18 cellular contexts compared by ENCODE assay signal in the genomic region with DNA sequence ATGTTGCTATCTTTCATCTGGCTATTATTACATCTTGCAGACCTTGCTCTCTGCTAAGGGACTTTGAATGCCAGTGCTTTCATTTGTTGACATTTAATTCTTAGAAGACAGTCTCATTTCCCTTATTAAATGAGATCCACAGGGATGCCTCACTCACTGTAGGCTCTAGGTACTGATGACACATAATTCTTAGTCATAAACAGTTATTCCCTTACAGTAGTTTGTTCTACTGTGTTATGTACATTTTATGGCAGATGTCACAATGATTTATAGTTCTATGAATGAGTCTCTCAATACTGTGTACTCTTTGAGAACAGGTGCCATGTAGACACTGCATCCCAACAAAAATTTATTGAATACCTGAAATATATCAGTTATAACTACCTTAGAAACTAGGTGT.
A peak's percentile ranks its signal among the peaks of the same experiment; 100 is the strongest.
DNase-seq lines count a peak whose midpoint lies in the region; FAIRE-seq and TF ChIP-seq lines count a peak whose summit lies in the region.
"Had no signal": no experiment of that assay in that cellular context is flagged by ENCODE, and none has a peak within 500 bp of the region (broad histone marks: within the 10 kb centered on the region; RNA-seq: fewer than 3 reads in every experiment).

No MANE protein-coding gene starts in this region.

- FAIRE-seq in HTR-8/SVneo (lab: Jason Lieb, UNC), result peak; percentile 60
- FAIRE-seq: astrocyte had no signal

- H3K9ac ChIP-seq in neural cell (ENCODE audit: low read length), result no peak overlapping the region

- H3K27ac ChIP-seq in neural cell (ENCODE audit: low read length), result no peak overlapping the region
- H3K27ac ChIP-seq: esophagus squamous epithelium, PC-9 had no signal

- H3K9me3 ChIP-seq in neural cell (ENCODE audit: low read length), result no peaks in the 10 kb centered on the region
- H3K9me3 ChIP-seq: esophagus squamous epithelium had no signal

- H3K36me3 ChIP-seq in neural cell (ENCODE audit: insufficient read depth, low read length), result no peaks in the 10 kb centered on the region
- H3K36me3 ChIP-seq: esophagus squamous epithelium had no signal

- H3K4me2 ChIP-seq in neural cell (ENCODE audit: low read length), result no peak overlapping the region
- H3K4me2 ChIP-seq: PC-9 had no signal

- DNase-seq in EL (peak; percentile 66), HTR-8/SVneo (ENCODE audit: insufficient read length, low spot score) (peak; percentile 23), SHP77 (lab: John Stamatoyannopoulos, UW) (peak; percentile 29 to 53), NCI-H345 (lab: John Stamatoyannopoulos, UW) (no peak), pons (ENCODE audit: low spot score) (no peak), DMS 273 treated with DMSO at 0.1 percent for 48 hours (lab: John Stamatoyannopoulos, UW) (no peak)
- DNase-seq: activated CD4-positive, CD25-positive, alpha-beta regulatory T cell; activated CD8-positive, alpha-beta memory T cell treated with anti-CD3 and anti-CD28 coated beads, Interleukin-2, amount 10 ng/mL, durations not matched to agents 7 days and 5 days; activated naive CD4-positive, alpha-beta T cell; CD4-positive, alpha-beta T cell; esophagus squamous epithelium; NCI-H2227 treated with DMSO at 0.1 percent for 48 hours; posterior cingulate gyrus; stimulated activated CD4-positive, alpha-beta T cell treated with anti-CD3 and anti-CD28 coated beads, Interleukin-12 subunit alpha, Interleukin-12 subunit beta, amount 100 ng/mL, for 4 hours; T-cell had no signal

- no peak overlapping the region for H2AFZ ChIP-seq in neural cell (ENCODE audit: low read depth, low read length)
- H2AFZ ChIP-seq: PC-9 had no signal

- TF ChIP-seq CTCF in neural cell (IDR thresholded peaks at IDR 0.05; ENCODE audit: poor library complexity, severe bottlenecking), result no peak

- no peaks in the 10 kb centered on the region for H3K9me2 ChIP-seq in neural cell (ENCODE audit: insufficient read depth, low read length)

- H3K27me3 ChIP-seq in neural cell (ENCODE audit: insufficient read depth, low read depth, low read length), result no peaks in the 10 kb centered on the region
- H3K27me3 ChIP-seq: esophagus squamous epithelium had no signal

- no peaks in the 10 kb centered on the region for H4K20me1 ChIP-seq in neural cell (ENCODE audit: insufficient read depth)

- H3K4me3 ChIP-seq in neural cell (ENCODE audit: low read length), result no peak overlapping the region
- H3K4me3 ChIP-seq: esophagus squamous epithelium, PC-9 had no signal

- no peaks in the 10 kb centered on the region for H3F3A ChIP-seq in neural cell (ENCODE audit: insufficient read depth, low read length, poor library complexity, severe bottlenecking)

- no peaks in the 10 kb centered on the region for H3K79me2 ChIP-seq in neural cell (replicated peaks; ENCODE audit: insufficient read depth, low read length)

- peak; percentile 28 for TF ChIP-seq EP300 in neural cell (conservative IDR thresholded peaks at IDR 0.05; ENCODE audit: poor library complexity, severe bottlenecking)

- TF ChIP-seq RAD21 in neural cell (conservative IDR thresholded peaks at IDR 0.05), result no peak

TF ChIP-seq in neural cell, 6 proteins besides CTCF, POLR2A, EP300 and RAD21:
- no peak for TF ChIP-seq EZH2 (IDR thresholded peaks at IDR 0.05; ENCODE audit: borderline replicate concordance, insufficient read depth, low read length, poor library complexity, severe bottlenecking)
- TF ChIP-seq, protein P1, sequence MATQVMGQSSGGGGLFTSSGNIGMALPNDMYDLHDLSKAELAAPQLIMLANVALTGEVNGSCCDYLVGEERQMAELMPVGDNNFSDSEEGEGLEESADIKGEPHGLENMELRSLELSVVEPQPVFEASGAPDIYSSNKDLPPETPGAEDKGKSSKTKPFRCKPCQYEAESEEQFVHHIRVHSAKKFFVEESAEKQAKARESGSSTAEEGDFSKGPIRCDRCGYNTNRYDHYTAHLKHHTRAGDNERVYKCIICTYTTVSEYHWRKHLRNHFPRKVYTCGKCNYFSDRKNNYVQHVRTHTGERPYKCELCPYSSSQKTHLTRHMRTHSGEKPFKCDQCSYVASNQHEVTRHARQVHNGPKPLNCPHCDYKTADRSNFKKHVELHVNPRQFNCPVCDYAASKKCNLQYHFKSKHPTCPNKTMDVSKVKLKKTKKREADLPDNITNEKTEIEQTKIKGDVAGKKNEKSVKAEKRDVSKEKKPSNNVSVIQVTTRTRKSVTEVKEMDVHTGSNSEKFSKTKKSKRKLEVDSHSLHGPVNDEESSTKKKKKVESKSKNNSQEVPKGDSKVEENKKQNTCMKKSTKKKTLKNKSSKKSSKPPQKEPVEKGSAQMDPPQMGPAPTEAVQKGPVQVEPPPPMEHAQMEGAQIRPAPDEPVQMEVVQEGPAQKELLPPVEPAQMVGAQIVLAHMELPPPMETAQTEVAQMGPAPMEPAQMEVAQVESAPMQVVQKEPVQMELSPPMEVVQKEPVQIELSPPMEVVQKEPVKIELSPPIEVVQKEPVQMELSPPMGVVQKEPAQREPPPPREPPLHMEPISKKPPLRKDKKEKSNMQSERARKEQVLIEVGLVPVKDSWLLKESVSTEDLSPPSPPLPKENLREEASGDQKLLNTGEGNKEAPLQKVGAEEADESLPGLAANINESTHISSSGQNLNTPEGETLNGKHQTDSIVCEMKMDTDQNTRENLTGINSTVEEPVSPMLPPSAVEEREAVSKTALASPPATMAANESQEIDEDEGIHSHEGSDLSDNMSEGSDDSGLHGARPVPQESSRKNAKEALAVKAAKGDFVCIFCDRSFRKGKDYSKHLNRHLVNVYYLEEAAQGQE (IDR thresholded peaks at IDR 0.05; ENCODE audit: borderline replicate concordance), result no peak
- TF ChIP-seq POLR2AphosphoS5 (IDR thresholded peaks at IDR 0.05), result peak; percentile 47

Comparison
In these comparisons a context has a peak if more than half of its experiments do, and no peak if none do; other contexts are left out.
1. DNase-seq: peak in EL (single experiment), HTR-8/SVneo (single experiment) and SHP77 (2 of 2); none in NCI-H345 (single experiment), pons (single experiment) and DMS 273 treated with DMSO at 0.1 percent for 48 hours (single experiment).